Comparison of ENCODE assay signal across 34 cellular contexts in the genomic region with DNA sequence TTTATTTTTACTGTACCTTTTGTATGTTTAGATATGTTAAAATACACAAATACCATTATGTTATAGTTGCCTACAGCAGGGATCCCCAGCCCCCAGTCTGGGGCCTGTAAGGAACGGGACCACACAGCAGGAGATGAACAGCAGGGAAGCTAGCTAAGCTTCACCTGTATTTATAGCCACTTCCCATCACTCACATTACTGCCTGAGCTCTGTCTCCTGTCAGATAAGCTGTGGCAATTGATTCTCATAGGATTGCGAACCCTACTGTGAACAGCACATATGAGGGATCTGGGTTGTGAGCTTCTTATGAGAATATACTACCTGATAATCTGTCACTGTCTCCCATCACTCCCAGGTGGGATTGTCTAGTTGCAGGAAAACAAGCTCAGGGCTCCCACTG.
"Had no signal": no experiment of that assay in that cellular context is flagged by ENCODE, and none has a peak within 500 bp of the region (broad histone marks: within the 10 kb centered on the region; RNA-seq: fewer than 3 reads in every experiment).

No MANE protein-coding gene starts in this region.

- H3K4me1 ChIP-seq: body of pancreas, SJCRH30 had no signal

- ATAC-seq: activated CD8-positive, alpha-beta memory T cell treated with anti-CD3 and anti-CD28 coated beads, Interleukin-2, amount 10 ng/mL, durations not matched to agents 7 days and 5 days; activated CD8-positive, alpha-beta T cell treated with anti-CD3 and anti-CD28 coated beads, Interleukin-2, amount 10 ng/mL, durations not matched to agents 7 days and 5 days; activated naive CD4-positive, alpha-beta T cell treated with anti-CD3 and anti-CD28 coated beads, Interleukin-2, amount 50 U/mL, for 72 hours; activated naive CD8-positive, alpha-beta T cell treated with anti-CD3 and anti-CD28 coated beads, Interleukin-2, amount 50 U/mL, for 24 hours; body of pancreas; Panc1 had no signal

- H3K27me3 ChIP-seq: ascending aorta, body of pancreas, SJCRH30 had no signal

- H3K4me2 ChIP-seq: SK-N-SH had no signal

- DNase-seq: activated CD4-positive, alpha-beta T cell treated with anti-CD3 and anti-CD28 coated beads for 48 hours; activated CD4-positive, alpha-beta T cell treated with anti-CD3 and anti-CD28 coated beads, Interleukin-2, amount 50 U/mL, for 4 hours; activated CD4-positive, CD25-positive, alpha-beta regulatory T cell treated with anti-CD3 and anti-CD28 coated beads, Interleukin-2, amount 50 U/mL, for 72 hours; activated CD8-positive, alpha-beta memory T cell treated with anti-CD3 and anti-CD28 coated beads, Interleukin-2, amount 10 ng/mL, durations not matched to agents 7 days and 5 days; activated CD8-positive, alpha-beta T cell treated with anti-CD3 and anti-CD28 coated beads, Interleukin-2, amount 10 ng/mL, durations not matched to agents 7 days and 5 days; activated effector memory CD4-positive, alpha-beta T cell treated with anti-CD3 and anti-CD28 coated beads, Interleukin-2, amount 50 U/mL, for 16 hours; activated naive CD4-positive, alpha-beta T cell treated with Interleukin-2 at 50 U/mL for 16 hours; activated naive CD8-positive, alpha-beta T cell treated with anti-CD3 and anti-CD28 coated beads, Interleukin-2, amount 50 U/mL, for 24 hours; activated T-cell treated with anti-CD3 and anti-CD28 coated beads, Interleukin-2, amount 50 U/mL, for 24 hours; amniotic stem cell; body of pancreas; central memory CD4-positive, alpha-beta T cell; MG63; MV-4-11; NCI-H1092 treated with DMSO at 0.1 percent for 48 hours; NCI-H1436 treated with DMSO at 0.1 percent for 48 hours; NCI-H187; NCI-H2081 treated with DMSO at 0.1 percent for 48 hours; NCI-H2171 treated with DMSO at 0.1 percent for 48 hours; NCI-H226; NCI-H524; NCI-H774; NK-92 treated with Interleukin-12 subunit alpha and Interleukin-12 subunit beta, amount 100 ng/mL, for 24 hours; OCI-M1; Right ventricle myocardium superior; RPMI8226; SJCRH30; SK-N-SH; T-helper 1 cell had no signal

- FAIRE-seq: bronchial epithelial cell had no signal

- H3K36me3 ChIP-seq: ascending aorta, MG63, SJCRH30 had no signal

- H3K4me3 ChIP-seq: ascending aorta, body of pancreas, coronary artery, MG63, SJCRH30 had no signal

- H3K27ac ChIP-seq: ascending aorta, body of pancreas, coronary artery, SJCRH30 had no signal

- H3K9ac ChIP-seq: SK-N-SH had no signal
